In the genomic region with DNA sequence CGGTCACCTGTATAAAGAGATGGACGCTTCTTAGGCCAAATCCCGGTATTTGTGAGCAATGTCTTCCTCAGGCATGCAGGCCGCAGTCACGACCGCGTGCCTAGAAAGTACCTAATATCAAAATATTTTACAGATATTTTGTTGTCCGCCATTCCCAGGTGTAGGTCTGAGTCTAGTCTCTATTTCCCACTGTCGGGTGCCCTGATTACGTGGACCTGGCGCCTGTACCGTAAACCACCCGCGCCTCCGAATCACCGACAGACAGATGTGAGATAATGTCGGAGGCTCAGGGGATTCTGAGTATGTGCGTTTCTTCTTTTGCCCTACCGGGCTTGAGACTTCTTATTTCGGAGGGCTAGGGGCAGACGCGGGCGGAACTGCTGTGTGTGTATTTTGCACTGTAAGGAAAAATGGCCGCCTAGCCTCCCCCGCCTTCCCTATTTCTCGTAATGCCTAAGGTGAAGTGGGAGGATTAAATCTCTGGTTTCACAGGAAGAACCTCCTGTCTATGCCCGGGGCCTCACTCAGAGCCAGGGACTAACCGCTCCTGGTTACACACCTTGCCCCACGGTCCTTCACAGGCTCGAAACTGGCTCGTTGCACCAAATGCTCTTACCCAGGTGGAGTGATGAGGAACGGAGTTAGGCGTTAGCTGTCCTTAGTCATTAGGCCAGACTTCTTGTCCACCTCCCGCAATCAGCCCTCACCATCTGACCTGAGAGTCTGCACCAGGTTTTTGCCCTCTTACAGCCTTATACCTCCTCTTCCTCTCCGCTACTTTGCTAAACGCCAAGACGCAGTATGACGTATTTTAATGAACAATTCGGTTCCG, we compare ENCODE assay signal across 9 cellular contexts.
A peak's percentile ranks its signal among the peaks of the same experiment; 100 is the strongest.
DNase-seq lines count a peak whose midpoint lies in the region; ATAC-seq and TF ChIP-seq lines count a peak whose summit lies in the region.
"Had no signal": no experiment of that assay in that cellular context is flagged by ENCODE, and none has a peak within 500 bp of the region (broad histone marks: within the 10 kb centered on the region; RNA-seq: fewer than 3 reads in every experiment).

No MANE protein-coding gene starts in this region.

- peak overlapping the region; percentile 65; the same call in 1 of the 2 replicates for H2AFZ ChIP-seq in OCI-LY3 (ENCODE audit: low read depth, low read length)

- H3K36me3 ChIP-seq in OCI-LY3 (replicated peaks; ENCODE audit: low read depth, low read length): peaks cover 16% of the 10 kb centered on the region
- H3K36me3 ChIP-seq: BLaER1 treated with 17β-estradiol and CSF1 and Interleukin-3, amounts not matched to agents 10 nM and 100 nM had no signal

- H3K4me1 ChIP-seq in OCI-LY3 (ENCODE audit: low read length): peaks cover 15% of the 10 kb centered on the region
- H3K4me1 ChIP-seq: BLaER1 treated with 17β-estradiol and CSF1 and Interleukin-3, amounts not matched to agents 10 nM and 100 nM had no signal

- H3K4me2 ChIP-seq in OCI-LY3 (ENCODE audit: low read length): peak overlapping the region; percentile 57
- H3K4me2 ChIP-seq: BLaER1 treated with 17β-estradiol and CSF1 and Interleukin-3, amounts not matched to agents 10 nM and 100 nM had no signal

- no peaks in the 10 kb centered on the region for H3K9me3 Mint-ChIP-seq in effector memory CD8-positive, alpha-beta T cell

- H4K20me1 ChIP-seq in OCI-LY3 (ENCODE audit: insufficient read depth, low read length): peaks cover 30% of the 10 kb centered on the region
- H4K20me1 ChIP-seq: BLaER1 treated with 17β-estradiol and CSF1 and Interleukin-3, amounts not matched to agents 10 nM and 100 nM had no signal

- H3K27me3 ChIP-seq in OCI-LY3 (ENCODE audit: low read depth, low read length): no peaks in the 10 kb centered on the region
- H3K27me3 ChIP-seq: BLaER1 treated with 17β-estradiol and CSF1 and Interleukin-3, amounts not matched to agents 10 nM and 100 nM had no signal

- peaks cover 64% of the 10 kb centered on the region for H3K79me2 ChIP-seq in OCI-LY3 (ENCODE audit: low read length)

- H3K9ac ChIP-seq in OCI-LY3 (ENCODE audit: low read length): peak overlapping the region; percentile 100
- H3K9ac ChIP-seq: BLaER1 treated with 17β-estradiol and CSF1 and Interleukin-3, amounts not matched to agents 10 nM and 100 nM had no signal

- TF ChIP-seq CTCF in OCI-LY3 (IDR thresholded peaks at IDR 0.05; ENCODE audit: low read depth, low read length): no peak

- DNase-seq in activated CD8-positive, alpha-beta memory T cell treated with anti-CD3 and anti-CD28 coated beads, Interleukin-2, amount 50 U/mL, for 48 hours: peak; percentile 65
- no peak for DNase-seq in activated CD8-positive, alpha-beta memory T cell treated with anti-CD3 and anti-CD28 coated beads for 24 hours
- DNase-seq in effector memory CD8-positive, alpha-beta T cell: peak; percentile 21 to 69 (median 26)
- peak; percentile 25 for DNase-seq in putamen (ENCODE audit: low spot score)
- no peak for DNase-seq in GM19240 (ENCODE audit: insufficient read length, low spot score)
- DNase-seq in MV-4-11 (lab: John Stamatoyannopoulos, UW): no peak

- peaks cover 8 to 45% of the 10 kb centered on the region in 2 donors for H3K4me1 Mint-ChIP-seq in effector memory CD8-positive, alpha-beta T cell (ENCODE audit: low read depth in 2 of 2)

- H3K4me3 ChIP-seq in OCI-LY3 (ENCODE audit: low read length): peak overlapping the region; percentile 100
- H3K4me3 ChIP-seq: BLaER1 treated with 17β-estradiol and CSF1 and Interleukin-3, amounts not matched to agents 10 nM and 100 nM had no signal

- H3K9me3 ChIP-seq in OCI-LY3 (ENCODE audit: insufficient read depth, low read length): no peaks in the 10 kb centered on the region
- H3K9me3 ChIP-seq: BLaER1 treated with 17β-estradiol and CSF1 and Interleukin-3, amounts not matched to agents 10 nM and 100 nM had no signal

- ATAC-seq in effector memory CD8-positive, alpha-beta T cell (replicated peaks): peak; percentile 41
- ATAC-seq in GM19463 (IDR thresholded peaks at IDR 0.05; ENCODE audit: unreplicated experiment): no peak

- H3K27ac ChIP-seq in OCI-LY3 (ENCODE audit: low read length): peak overlapping the region; percentile 97
- H3K27ac ChIP-seq: BLaER1 treated with 17β-estradiol and CSF1 and Interleukin-3, amounts not matched to agents 10 nM and 100 nM had no signal

- peak overlapping the region; percentile 94 to 96 for H3K27ac Mint-ChIP-seq in effector memory CD8-positive, alpha-beta T cell

- H3K4me3 Mint-ChIP-seq in effector memory CD8-positive, alpha-beta T cell: peak overlapping the region; percentile 89 to 92

- H3K27me3 Mint-ChIP-seq in effector memory CD8-positive, alpha-beta T cell: no peaks in the 10 kb centered on the region

- H3K36me3 Mint-ChIP-seq in effector memory CD8-positive, alpha-beta T cell (ENCODE audit: insufficient read depth): peaks cover 54% of the 10 kb centered on the region

Comparison
In these comparisons a context has a peak if more than half of its experiments do, and no peak if none do; other contexts are left out.
1. DNase-seq: peak in activated CD8-positive, alpha-beta memory T cell treated with anti-CD3 and anti-CD28 coated beads, Interleukin-2, amount 50 U/mL, for 48 hours (single experiment), effector memory CD8-positive, alpha-beta T cell (3 of 3) and putamen (single experiment); none in activated CD8-positive, alpha-beta memory T cell treated with anti-CD3 and anti-CD28 coated beads for 24 hours (single experiment), GM19240 (single experiment) and MV-4-11 (single experiment).